Comparison of ENCODE assay signal across 27 cellular contexts in genomic region chrX:132954323-132954722, GRCh38. TPM values are rescaled to one million over a fixed set of nuclear protein-coding genes. Genes with fewer than 3 reads are reported as not detected.
"Had no signal": no experiment of that assay in that cellular context is flagged by ENCODE, and none has a peak within 500 bp of the region (broad histone marks: within the 10 kb centered on the region; RNA-seq: fewer than 3 reads in every experiment).

No MANE protein-coding gene starts in this region.

- DNase-seq: activated CD4-positive, alpha-beta T cell treated with anti-CD3 and anti-CD28 coated beads for 36 hours; activated CD4-positive, CD25-positive, alpha-beta regulatory T cell; activated CD8-positive, alpha-beta memory T cell treated with anti-CD3 and anti-CD28 coated beads, Interleukin-2, amount 10 ng/mL, durations not matched to agents 7 days and 5 days; activated CD8-positive, alpha-beta T cell treated with anti-CD3 and anti-CD28 coated beads, Interleukin-2, amount 10 ng/mL, durations not matched to agents 7 days and 5 days; activated naive CD8-positive, alpha-beta T cell treated with anti-CD3 and anti-CD28 coated beads, Interleukin-2, amount 50 U/mL, for 24 hours; activated T-cell treated with anti-CD3 and anti-CD28 coated beads, Interleukin-2, amount 50 U/mL, for 48 hours; dorsolateral prefrontal cortex; effector memory CD4-positive, alpha-beta T cell; erythroblast; hippocampal formation; left cardiac atrium; naive B cell; right cardiac atrium; spleen; stimulated activated naive CD4-positive, alpha-beta T cell treated with Interleukin-2 at 50 U/mL for 16 hours; T-cell; testis; transverse colon had no signal

- H3K4me3 ChIP-seq: coronary artery, dorsolateral prefrontal cortex, gastroesophageal sphincter, spleen, testis, transverse colon, vagina had no signal

- H3K9me3 Mint-ChIP-seq: activated naive CD4-positive, alpha-beta T cell treated with anti-CD3 and anti-CD28 coated beads, Interleukin-2, amount 50 U/mL, for 24 hours; activated naive CD8-positive, alpha-beta T cell treated with anti-CD3 and anti-CD28 coated beads, Interleukin-2, amount 50 U/mL, for 24 hours; activated T-helper 2 cell treated with anti-CD3 and anti-CD28 coated beads, Interferon-gamma antibody, Interleukin-2, Interleukin-4, amounts not matched to agents 10 μg/mL and 5 μg/mL and 100 μg/mL, durations not matched to agents 14 hours and 24 hours and 36 hours; mesothelial cell of epicardium; T-cell; T-helper 2 cell treated with Interferon-gamma antibody and Interleukin-4, amounts not matched to agents 5 μg/mL and 100 μg/mL, for 36 hours had no signal

- H3K4me1 ChIP-seq: testis, vagina had no signal

- H3K27ac ChIP-seq: coronary artery, dorsolateral prefrontal cortex, gastroesophageal sphincter, spleen, testis, transverse colon, vagina had no signal

- H3K36me3 Mint-ChIP-seq: activated CD8-positive, alpha-beta memory T cell treated with anti-CD3 and anti-CD28 coated beads, Interleukin-2, amount 10 ng/mL, durations not matched to agents 7 days and 5 days; activated naive CD4-positive, alpha-beta T cell treated with anti-CD3 and anti-CD28 coated beads, Interleukin-2, amount 50 U/mL, for 24 hours; mesothelial cell of epicardium; T-cell had no signal

- H3K36me3 ChIP-seq: gastroesophageal sphincter, spleen, transverse colon, vagina had no signal

- H3K27ac Mint-ChIP-seq: activated CD4-positive, alpha-beta T cell treated with anti-CD3 and anti-CD28 coated beads for 36 hours; activated CD8-positive, alpha-beta memory T cell treated with anti-CD3 and anti-CD28 coated beads, Interleukin-2, amount 10 ng/mL, durations not matched to agents 7 days and 5 days; activated CD8-positive, alpha-beta T cell treated with anti-CD3 and anti-CD28 coated beads, Interleukin-2, amount 10 ng/mL, durations not matched to agents 7 days and 5 days; activated naive CD4-positive, alpha-beta T cell treated with anti-CD3 and anti-CD28 coated beads, Interleukin-2, amount 50 U/mL, for 24 hours; activated naive CD8-positive, alpha-beta T cell treated with anti-CD3 and anti-CD28 coated beads, Interleukin-2, amount 50 U/mL, for 24 hours; activated T-helper 2 cell treated with anti-CD3 and anti-CD28 coated beads, Interferon-gamma antibody, Interleukin-2, Interleukin-4, amounts not matched to agents 10 μg/mL and 5 μg/mL and 100 μg/mL, durations not matched to agents 14 hours and 24 hours and 36 hours; mesothelial cell of epicardium; naive B cell; T-cell; T-helper 2 cell treated with Interferon-gamma antibody and Interleukin-4, amounts not matched to agents 5 μg/mL and 100 μg/mL, for 36 hours had no signal

- H3K9me3 ChIP-seq: gastroesophageal sphincter, spleen, testis, transverse colon, vagina had no signal

- H3K4me3 Mint-ChIP-seq: activated CD4-positive, alpha-beta T cell treated with anti-CD3 and anti-CD28 coated beads for 36 hours; activated CD8-positive, alpha-beta memory T cell treated with anti-CD3 and anti-CD28 coated beads, Interleukin-2, amount 10 ng/mL, durations not matched to agents 7 days and 5 days; activated CD8-positive, alpha-beta T cell treated with anti-CD3 and anti-CD28 coated beads, Interleukin-2, amount 10 ng/mL, durations not matched to agents 7 days and 5 days; activated naive CD8-positive, alpha-beta T cell treated with anti-CD3 and anti-CD28 coated beads, Interleukin-2, amount 50 U/mL, for 24 hours; T-helper 2 cell treated with Interferon-gamma antibody and Interleukin-4, amounts not matched to agents 5 μg/mL and 100 μg/mL, for 36 hours had no signal

- H3K27me3 ChIP-seq: testis had no signal

- ATAC-seq: activated CD4-positive, alpha-beta T cell treated with anti-CD3 and anti-CD28 coated beads for 36 hours; activated CD8-positive, alpha-beta memory T cell treated with anti-CD3 and anti-CD28 coated beads, Interleukin-2, amount 10 ng/mL, durations not matched to agents 7 days and 5 days; activated CD8-positive, alpha-beta T cell treated with anti-CD3 and anti-CD28 coated beads, Interleukin-2, amount 10 ng/mL, durations not matched to agents 7 days and 5 days; activated naive CD8-positive, alpha-beta T cell treated with anti-CD3 and anti-CD28 coated beads, Interleukin-2, amount 50 U/mL, for 24 hours; gastroesophageal sphincter; left cardiac atrium; right cardiac atrium; T-cell had no signal

- FAIRE-seq: keratinocyte had no signal

RNA-seq across cellular contexts. Expression of gene HS6ST2, which starts 4.1 kb away (rescaled TPM):
- total RNA-seq: activated CD8-positive, alpha-beta T cell treated with anti-CD3 and anti-CD28 coated beads, Interleukin-2, amount 10 ng/mL, durations not matched to agents 7 days and 5 days; fibroblast of villous mesenchyme; T-cell had no signal
